ENCODE assay signal across 8 cellular contexts in the genomic region with DNA sequence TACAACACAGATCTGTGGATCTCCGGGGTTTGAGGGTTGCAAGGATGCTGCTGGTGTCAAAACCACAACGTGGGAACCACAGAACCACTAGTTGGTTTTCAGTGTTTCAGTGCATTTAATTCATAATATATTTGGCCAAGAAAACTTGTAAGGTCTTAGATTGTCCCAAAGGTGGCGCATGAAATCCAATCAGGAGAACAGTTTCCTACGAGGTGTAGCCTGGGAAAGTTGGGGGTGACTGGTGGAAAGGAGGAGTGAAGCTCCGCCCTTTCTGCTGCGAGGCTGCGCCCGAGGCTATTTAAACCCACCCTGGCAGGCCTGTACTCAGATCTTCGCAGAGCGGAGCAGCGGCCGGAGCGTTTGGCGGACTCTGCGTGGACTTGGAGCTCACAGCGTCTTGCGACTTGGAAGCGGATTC. TPM values are rescaled to one million over a fixed set of nuclear protein-coding genes. Genes with fewer than 3 reads are reported as not detected.
DNase-seq lines count a peak whose midpoint lies in the region; ATAC-seq and TF ChIP-seq lines count a peak whose summit lies in the region.
"Not testable (repeated sequence)": the region's sequence is repeated elsewhere in the genome, so short reads cannot be mapped to it uniquely, and the experiment has no call there.

No MANE protein-coding gene starts in this region.

- not testable (repeated sequence) for ATAC-seq in T-helper 17 cell; right cardiac atrium; naive thymus-derived CD4-positive, alpha-beta T cell

- not testable (repeated sequence) for H3K4me1 ChIP-seq in BE2C; right cardiac atrium (ENCODE audit: control insufficient read depth, insufficient read depth, low read length); naive thymus-derived CD4-positive, alpha-beta T cell (ENCODE audit: control insufficient read depth in 2 of 2, insufficient read depth in 2 of 2, low read length in 2 of 2)

- not testable (repeated sequence) for H3K36me3 ChIP-seq in BE2C; naive thymus-derived CD4-positive, alpha-beta T cell (ENCODE audit: control insufficient read depth in 2 of 3, insufficient read depth in 3 of 3, low read length in 3 of 3)

- peaks cover 15% of the 10 kb centered on the region for H3K27me3 Mint-ChIP-seq in T-helper 17 cell
- H3K27me3 Mint-ChIP-seq in naive thymus-derived CD4-positive, alpha-beta T cell = peaks cover 10 to 39% (median 20%) of the 10 kb centered on the region in 5 donors

- not testable (repeated sequence) for H3K27ac Mint-ChIP-seq in T-helper 17 cell; naive thymus-derived CD4-positive, alpha-beta T cell

- H3K36me3 Mint-ChIP-seq in T-helper 17 cell (ENCODE audit: low read depth); naive thymus-derived CD4-positive, alpha-beta T cell: not testable (repeated sequence)

- H3K9me3 ChIP-seq in BE2C; T-helper 17 cell (ENCODE audit: control insufficient read depth, low read length, poor library complexity, severe bottlenecking); right cardiac atrium (ENCODE audit: control insufficient read depth, low read length); naive thymus-derived CD4-positive, alpha-beta T cell (ENCODE audit: control insufficient read depth in 2 of 3, low read length in 3 of 3): not testable (repeated sequence)

- not testable (repeated sequence) for H3K4me1 Mint-ChIP-seq in T-helper 17 cell; naive thymus-derived CD4-positive, alpha-beta T cell

- H3K27me3 ChIP-seq in BE2C; right cardiac atrium (ENCODE audit: control insufficient read depth, insufficient read depth); naive thymus-derived CD4-positive, alpha-beta T cell (ENCODE audit: control insufficient read depth in 2 of 2, insufficient read depth in 2 of 2, low read length in 2 of 2): not testable (repeated sequence)

- H3K4me3 Mint-ChIP-seq in T-helper 17 cell; naive thymus-derived CD4-positive, alpha-beta T cell: not testable (repeated sequence)

- POLR2A ChIA-PET in naive thymus-derived CD4-positive, alpha-beta T cell (lab: Charles Lee) = not testable (repeated sequence)

- not testable (repeated sequence) for H3K27ac ChIP-seq in coronary artery; right cardiac atrium (ENCODE audit: low read length); naive thymus-derived CD4-positive, alpha-beta T cell (ENCODE audit: low read depth, low read length)

- intact Hi-C loops in right cardiac atrium (cut with DNase I); naive thymus-derived CD4-positive, alpha-beta T cell (cut with micrococcal nuclease): not testable (repeated sequence)

- CTCF ChIA-PET in naive thymus-derived CD4-positive, alpha-beta T cell (lab: Charles Lee) = interaction anchor here (1.8 kb wide), 1 partner anchor 58 kb away, joined by 5 read pairs; no protein-coding TSS in a partner anchor

- TF ChIP-seq CTCF in BE2C (IDR thresholded peaks at IDR 0.05; ENCODE audit: low read depth, low read length) = peak; percentile 35
- not testable (repeated sequence) for TF ChIP-seq CTCF in coronary artery (IDR thresholded peaks at IDR 0.05)

- not testable (repeated sequence) for H3K9me3 Mint-ChIP-seq in naive thymus-derived CD4-positive, alpha-beta T cell

- 76% methylated on average over 18 of the region's 18 CpGs for WGBS in right cardiac atrium

- H3K4me3 ChIP-seq in BE2C (ENCODE audit: low read depth, low read length); coronary artery; right cardiac atrium (ENCODE audit: low read length); naive thymus-derived CD4-positive, alpha-beta T cell (ENCODE audit: low read length): not testable (repeated sequence)

- DNase-seq in BE2C = peak; percentile 70
- peak; percentile 20 for DNase-seq in HT1080 (ENCODE audit: low read depth)
- peak; percentile 11 to 35 (median 29) for DNase-seq in T-helper 17 cell
- DNase-seq in activated T-helper 1 cell treated with Interleukin-2 at 50 U/mL for 16 hours (ENCODE audit: low read depth) = peak; percentile 22
- peak; percentile 78 for DNase-seq in coronary artery (ENCODE audit: low spot score)
- DNase-seq in right cardiac atrium = peak; percentile 39 to 85 (median 78)
- DNase-seq in naive thymus-derived CD4-positive, alpha-beta T cell = peak in 5 of 9 donors; percentile 3 to 40 (median 30)
- peak in 2 of 3 donors; percentile 10 for DNase-seq in stimulated activated CD4-positive, alpha-beta T cell treated with anti-CD3 and anti-CD28 coated beads, TNF-alpha, amount 100 ng/mL, for 1 hour (ENCODE audit: low read depth in 3 of 3, low spot score in 1 of 3)

RNA-seq across cellular contexts. Expression of a gene that starts 27.3 kb away (rescaled TPM):
- polyA plus RNA-seq in BE2C (2012; ENCODE audit: insufficient read depth, insufficient read length, low read depth) = 26.6 TPM
- 176 and 192 TPM in 2 replicates for total RNA-seq in HT1080 (2014; rRNA removed; shearing (Covaris generic))
- 187 TPM in 2 replicates for polyA plus RNA-seq in HT1080 (2015; cell fraction: cytosol; rRNA removed)
- polyA plus RNA-seq in HT1080 (2015; cell fraction: nucleus; rRNA removed) = 209 and 212 TPM in 2 replicates
- total RNA-seq in T-helper 17 cell (10 to 100 TPM; 28.7 to 38.6 TPM), right cardiac atrium (10 to 100 TPM; 32.7 to 47.2 (median 40.2) TPM)
- polyA plus RNA-seq in right cardiac atrium = 45.7 TPM
- 10 to 100 TPM; 13.2 to 69.5 (median 23.2) TPM for total RNA-seq in naive thymus-derived CD4-positive, alpha-beta T cell
- 10 to 100 TPM; 40.7 to 56.1 TPM for polyA plus RNA-seq in naive thymus-derived CD4-positive, alpha-beta T cell

Comparison
In these comparisons a context has a peak if more than half of its experiments do, and no peak if none do; other contexts are left out.
1. DNase-seq: peak in every context shown above with its lines; median percentile 78 in coronary artery; 78 in right cardiac atrium; 70 in BE2C; 30 in naive thymus-derived CD4-positive, alpha-beta T cell; 29 in T-helper 17 cell; 22 in activated T-helper 1 cell treated with Interleukin-2 at 50 U/mL for 16 hours; 20 in HT1080; 10 in stimulated activated CD4-positive, alpha-beta T cell treated with anti-CD3 and anti-CD28 coated beads, TNF-alpha, amount 100 ng/mL, for 1 hour.